In the genomic region with DNA sequence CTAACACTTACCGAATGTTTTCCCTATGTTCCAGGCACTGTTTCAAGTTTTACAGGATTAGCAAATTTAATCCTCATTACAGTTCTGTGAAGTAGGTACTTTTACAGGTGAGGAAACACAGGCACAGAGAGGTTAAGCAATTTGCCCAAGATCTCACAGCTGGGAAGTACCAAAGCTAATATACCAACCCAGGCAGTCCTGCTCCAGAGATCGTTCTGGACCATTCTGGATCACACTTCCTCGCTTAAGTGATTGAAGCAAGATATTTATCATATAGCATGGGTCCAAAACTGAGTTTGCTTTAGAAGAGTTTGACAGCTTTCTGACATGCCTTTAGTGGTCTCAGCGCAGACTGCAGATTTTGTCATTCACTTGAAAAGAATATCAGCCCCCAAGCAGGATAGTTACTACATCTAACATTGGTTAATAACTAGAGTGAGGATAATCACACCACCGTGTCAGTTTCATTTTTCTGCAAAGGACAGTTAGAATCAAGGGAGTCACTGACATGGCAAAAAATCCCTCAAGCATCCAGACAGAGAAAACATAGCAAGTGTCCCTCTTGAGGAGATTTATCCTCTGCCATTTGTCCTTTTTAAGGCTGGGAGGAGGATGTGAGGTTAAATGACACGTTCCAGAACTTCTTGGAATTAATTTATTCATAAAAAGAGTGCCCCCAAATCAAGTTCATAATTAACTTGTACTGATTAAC, we compare ENCODE assay signal across 1 cellular context.
TF ChIP-seq lines count a peak whose summit lies in the region.

No MANE protein-coding gene starts in this region.

TF ChIP-seq in GM23338, 12 proteins besides CTCF, POLR2A, EP300 and RAD21:
- TF ChIP-seq, protein P1, sequence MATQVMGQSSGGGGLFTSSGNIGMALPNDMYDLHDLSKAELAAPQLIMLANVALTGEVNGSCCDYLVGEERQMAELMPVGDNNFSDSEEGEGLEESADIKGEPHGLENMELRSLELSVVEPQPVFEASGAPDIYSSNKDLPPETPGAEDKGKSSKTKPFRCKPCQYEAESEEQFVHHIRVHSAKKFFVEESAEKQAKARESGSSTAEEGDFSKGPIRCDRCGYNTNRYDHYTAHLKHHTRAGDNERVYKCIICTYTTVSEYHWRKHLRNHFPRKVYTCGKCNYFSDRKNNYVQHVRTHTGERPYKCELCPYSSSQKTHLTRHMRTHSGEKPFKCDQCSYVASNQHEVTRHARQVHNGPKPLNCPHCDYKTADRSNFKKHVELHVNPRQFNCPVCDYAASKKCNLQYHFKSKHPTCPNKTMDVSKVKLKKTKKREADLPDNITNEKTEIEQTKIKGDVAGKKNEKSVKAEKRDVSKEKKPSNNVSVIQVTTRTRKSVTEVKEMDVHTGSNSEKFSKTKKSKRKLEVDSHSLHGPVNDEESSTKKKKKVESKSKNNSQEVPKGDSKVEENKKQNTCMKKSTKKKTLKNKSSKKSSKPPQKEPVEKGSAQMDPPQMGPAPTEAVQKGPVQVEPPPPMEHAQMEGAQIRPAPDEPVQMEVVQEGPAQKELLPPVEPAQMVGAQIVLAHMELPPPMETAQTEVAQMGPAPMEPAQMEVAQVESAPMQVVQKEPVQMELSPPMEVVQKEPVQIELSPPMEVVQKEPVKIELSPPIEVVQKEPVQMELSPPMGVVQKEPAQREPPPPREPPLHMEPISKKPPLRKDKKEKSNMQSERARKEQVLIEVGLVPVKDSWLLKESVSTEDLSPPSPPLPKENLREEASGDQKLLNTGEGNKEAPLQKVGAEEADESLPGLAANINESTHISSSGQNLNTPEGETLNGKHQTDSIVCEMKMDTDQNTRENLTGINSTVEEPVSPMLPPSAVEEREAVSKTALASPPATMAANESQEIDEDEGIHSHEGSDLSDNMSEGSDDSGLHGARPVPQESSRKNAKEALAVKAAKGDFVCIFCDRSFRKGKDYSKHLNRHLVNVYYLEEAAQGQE (IDR thresholded peaks at IDR 0.05; ENCODE audit: unreplicated experiment) = no peak
- TF ChIP-seq JUNB (IDR thresholded peaks at IDR 0.05; ENCODE audit: unreplicated experiment) (no peak), EZH2phosphoT487 (IDR thresholded peaks at IDR 0.05; ENCODE audit: unreplicated experiment) (no peak), EZH2 (IDR thresholded peaks at IDR 0.05; ENCODE audit: low read depth, unreplicated experiment) (no peak), ZNF331 (CRISPR knock-in tag; IDR thresholded peaks at IDR 0.05; ENCODE audit: low read depth) (no peak), ZNF462 (CRISPR knock-in tag; IDR thresholded peaks at IDR 0.05) (no peak), ZNF114 (CRISPR knock-in tag; IDR thresholded peaks at IDR 0.05) (no peak), NANOG (IDR thresholded peaks at IDR 0.05; ENCODE audit: borderline replicate concordance) (no peak), POLR2AphosphoS5 (IDR thresholded peaks at IDR 0.05; ENCODE audit: low read depth) (no peak), STAT1 (IDR thresholded peaks at IDR 0.05; ENCODE audit: unreplicated experiment) (no peak), CREB1 (CRISPR knock-in tag; IDR thresholded peaks at IDR 0.05; ENCODE audit: low read depth) (no peak)
- TF ChIP-seq, protein P2, sequence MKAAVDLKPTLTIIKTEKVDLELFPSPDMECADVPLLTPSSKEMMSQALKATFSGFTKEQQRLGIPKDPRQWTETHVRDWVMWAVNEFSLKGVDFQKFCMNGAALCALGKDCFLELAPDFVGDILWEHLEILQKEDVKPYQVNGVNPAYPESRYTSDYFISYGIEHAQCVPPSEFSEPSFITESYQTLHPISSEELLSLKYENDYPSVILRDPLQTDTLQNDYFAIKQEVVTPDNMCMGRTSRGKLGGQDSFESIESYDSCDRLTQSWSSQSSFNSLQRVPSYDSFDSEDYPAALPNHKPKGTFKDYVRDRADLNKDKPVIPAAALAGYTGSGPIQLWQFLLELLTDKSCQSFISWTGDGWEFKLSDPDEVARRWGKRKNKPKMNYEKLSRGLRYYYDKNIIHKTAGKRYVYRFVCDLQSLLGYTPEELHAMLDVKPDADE (IDR thresholded peaks at IDR 0.05) = no peak
